In genomic region chr11:12735262-12735661, GRCh38 we compare ENCODE assay signal across 25 cellular contexts.
DNase-seq lines count a peak whose midpoint lies in the region; ATAC-seq, FAIRE-seq and TF ChIP-seq lines count a peak whose summit lies in the region.
"Had no signal": no experiment of that assay in that cellular context is flagged by ENCODE, and none has a peak within 500 bp of the region (broad histone marks: within the 10 kb centered on the region; RNA-seq: fewer than 3 reads in every experiment).

No MANE protein-coding gene starts in this region.

- H3F3A ChIP-seq in smooth muscle cell (ENCODE audit: low read depth) = peaks cover 20% of the 10 kb centered on the region

- peaks cover 2% of the 10 kb centered on the region for H3K36me3 Mint-ChIP-seq in mesothelial cell of epicardium

- H3K18ac ChIP-seq in IMR-90 (ENCODE audit: low read depth, low read length) = no peak overlapping the region

- H3K79me2 ChIP-seq in smooth muscle cell (ENCODE audit: low read depth) = peaks cover 100% of the 10 kb centered on the region

- no peaks in the 10 kb centered on the region for H3K9me3 ChIP-seq in IMR-90 (ENCODE audit: control insufficient read depth, insufficient read depth, low read length)
- H3K9me3 ChIP-seq in smooth muscle cell (replicated peaks; ENCODE audit: low read depth) = no peaks in the 10 kb centered on the region
- H3K9me3 ChIP-seq: BLaER1, SK-N-SH had no signal

- no peaks in the 10 kb centered on the region; the same call in 1 of the 2 replicates for H3K36me3 ChIP-seq in IMR-90 (ENCODE audit: control insufficient read depth, insufficient read depth, low read length)
- H3K36me3 ChIP-seq in smooth muscle cell (ENCODE audit: low read depth) = no peaks in the 10 kb centered on the region
- H3K36me3 ChIP-seq: BLaER1 had no signal

- no CpG with 5 or more reads among the region's 7 CpGs for WGBS in IMR-90 (ENCODE audit: extremely low coverage in 2 of 2, insufficient read length in 1 of 2), 2 experiments
- WGBS in smooth muscle cell (ENCODE audit: low lambda C conversion rate) = 68% methylated on average over 7 of the region's 7 CpGs

- CTCF ChIA-PET in IMR-90 (lab: Yijun Ruan, JAX) = interaction anchor here (0.6 kb wide), 1 partner anchor 325 kb away, joined by 4 read pairs; no protein-coding TSS in a partner anchor

- TF ChIP-seq CTCF in IMR-90 (conservative IDR thresholded peaks at IDR 0.05; ENCODE audit: low read depth, low read length) (no peak), mesothelial cell of epicardium (IDR thresholded peaks at IDR 0.05; ENCODE audit: unreplicated experiment) (no peak), smooth muscle cell (IDR thresholded peaks at IDR 0.05; ENCODE audit: borderline replicate concordance, insufficient read depth, poor library complexity, severe bottlenecking) (no peak)

- H3K27ac Mint-ChIP-seq in mesothelial cell of epicardium = peak overlapping the region; percentile 44
- H3K27ac Mint-ChIP-seq: CD4-positive, alpha-beta T cell had no signal

- in situ Hi-C loops in IMR-90 (cut with MboI; ENCODE audit: low sequenced_read_pairs) = no loop called here

- H3K4me3 Mint-ChIP-seq in mesothelial cell of epicardium = no peak overlapping the region
- H3K4me3 Mint-ChIP-seq: CD4-positive, alpha-beta T cell had no signal

- no peak overlapping the region for H3K14ac ChIP-seq in IMR-90 (replicated peaks; ENCODE audit: low read depth, low read length)

- no peak overlapping the region for H2BK20ac ChIP-seq in IMR-90 (ENCODE audit: low read depth, low read length)

- H2AFZ ChIP-seq in IMR-90 (replicated peaks; ENCODE audit: low read length, poor library complexity) (no peak overlapping the region), smooth muscle cell (ENCODE audit: low read depth) (no peak overlapping the region)

- H3K23ac ChIP-seq in IMR-90 (ENCODE audit: low read depth, low read length) = peak overlapping the region; percentile 56; the same call in 1 of the 2 replicates

- no peaks in the 10 kb centered on the region for H3K27me3 ChIP-seq in IMR-90 (ENCODE audit: control insufficient read depth, insufficient read depth, low read length)
- H3K27me3 ChIP-seq in smooth muscle cell (ENCODE audit: low read depth) = no peaks in the 10 kb centered on the region
- H3K27me3 ChIP-seq: BLaER1 had no signal

- no peak overlapping the region for H4K8ac ChIP-seq in IMR-90 (ENCODE audit: low read depth in 2 of 2, low read length in 2 of 2)

- BruUV-seq in IMR-90 (replicated peaks; lab: Mats Ljungman, UMichigan) = no TSS peak

- no peak overlapping the region for H3K27ac ChIP-seq in IMR-90 (ENCODE audit: insufficient read depth, low read length)
- peak overlapping the region; percentile 52 for H3K27ac ChIP-seq in smooth muscle cell (ENCODE audit: low read depth)
- H3K27ac ChIP-seq: BLaER1, RWPE1 had no signal

- peaks cover 35% of the 10 kb centered on the region for H3K9me1 ChIP-seq in IMR-90 (ENCODE audit: insufficient read depth, low read length)

- H3K4me2 ChIP-seq in IMR-90 (ENCODE audit: low read depth, low read length) (no peak overlapping the region), smooth muscle cell (peak overlapping the region; percentile 19)
- H3K4me2 ChIP-seq: BLaER1, SK-N-SH had no signal

- ATAC-seq in IMR-90 (ENCODE audit: low read depth) = no peak
- no peak for ATAC-seq in HG02981 (IDR thresholded peaks at IDR 0.05; ENCODE audit: unreplicated experiment)
- ATAC-seq: GM12878, HCT116, K562 had no signal

- H3K56ac ChIP-seq in IMR-90 (ENCODE audit: extremely low read depth, insufficient read depth, low read length) = no peak overlapping the region

- peaks cover 37 to 86% of the 10 kb centered on the region in 2 experiments for H3K79me1 ChIP-seq in IMR-90 (ENCODE audit: low read depth in 1 of 2, low read length in 2 of 2)

- H2BK5ac ChIP-seq in IMR-90 (ENCODE audit: low read depth, low read length, poor library complexity, severe bottlenecking) = no peak overlapping the region

- no peak overlapping the region for H3K4ac ChIP-seq in IMR-90 (ENCODE audit: low read depth, low read length)

- H2AK9ac ChIP-seq in IMR-90 (replicated peaks; ENCODE audit: low read depth, low read length, poor library complexity) = no peak overlapping the region

- no peaks in the 10 kb centered on the region for H3K27me3 Mint-ChIP-seq in mesothelial cell of epicardium (ENCODE audit: low read depth)

- no peak overlapping the region for H4K5ac ChIP-seq in IMR-90 (ENCODE audit: low read depth, low read length)

- H4K91ac ChIP-seq in IMR-90 (ENCODE audit: insufficient read depth, low read depth, low read length) = no peak overlapping the region

- DNase-seq in GM12892 (ENCODE audit: insufficient read length) (no peak), IMR-90 (no peak), mesothelial cell of epicardium (ENCODE audit: low spot score in 2 of 2, unreplicated experiment in 2 of 2) (no peak), smooth muscle cell (lab: John Stamatoyannopoulos, UW; ENCODE audit: unreplicated experiment) (no peak), amygdala (lab: John Stamatoyannopoulos, UW) (no peak), iPS-NIHi7 (ENCODE audit: extremely low spot score) (no peak)
- DNase-seq: CD4-positive, alpha-beta T cell; COR-L47; DMS79; GOT3; MM.1S; NCI-H1048; NCI-H1417 treated with DMSO at 0.1 percent for 48 hours; NCI-H187; NCI-H2107; NCI-H69; NK-92 treated with Interleukin-12 subunit alpha and Interleukin-12 subunit beta, amount 100 ng/mL, for 24 hours; SIG-M5; SK-N-SH had no signal

- H2BK15ac ChIP-seq in IMR-90 (ENCODE audit: low read depth, low read length) = no peak overlapping the region

- peaks cover 45% of the 10 kb centered on the region for H3K4me1 Mint-ChIP-seq in mesothelial cell of epicardium

- dilution Hi-C loops in IMR-90 (cut with HindIII; ENCODE audit: low sequenced_read_pairs, unreplicated experiment) = no loop called here

- H3K4me1 ChIP-seq in IMR-90 (ENCODE audit: control insufficient read depth, insufficient read depth, low read length) = peaks cover 11% of the 10 kb centered on the region
- peaks cover 32% of the 10 kb centered on the region for H3K4me1 ChIP-seq in smooth muscle cell (ENCODE audit: low read depth)
- H3K4me1 ChIP-seq: BLaER1 had no signal

- H4K20me1 ChIP-seq in IMR-90 (ENCODE audit: insufficient read depth, low read length) = peaks cover 90% of the 10 kb centered on the region
- H4K20me1 ChIP-seq in smooth muscle cell (ENCODE audit: low read depth) = peaks cover 99% of the 10 kb centered on the region
- H4K20me1 ChIP-seq: BLaER1 had no signal

- no peak for TF ChIP-seq RAD21 in IMR-90 (IDR thresholded peaks at IDR 0.05; ENCODE audit: low read length)

- H3K9ac ChIP-seq in IMR-90 (ENCODE audit: low read depth, low read length) (no peak overlapping the region), smooth muscle cell (ENCODE audit: low read depth) (no peak overlapping the region)
- H3K9ac ChIP-seq: BLaER1, SK-N-SH had no signal

- no peak overlapping the region for H3K4me3 ChIP-seq in IMR-90 (ENCODE audit: insufficient read depth, low read depth, low read length)
- H3K4me3 ChIP-seq in smooth muscle cell = no peak overlapping the region
- H3K4me3 ChIP-seq: BLaER1, GM12878, K562 had no signal

- TF ChIP-seq POLR2A in GM12892 (IDR thresholded peaks at IDR 0.05; ENCODE audit: low read depth, low read length) (no peak), IMR-90 (IDR thresholded peaks at IDR 0.05; ENCODE audit: low read depth, low read length) (no peak)

- intact Hi-C loops in IMR-90 (cut with micrococcal nuclease) = no loop called here

- peaks cover 1% of the 10 kb centered on the region for H3K9me3 Mint-ChIP-seq in mesothelial cell of epicardium

- POLR2A ChIA-PET in IMR-90 (lab: Charles Lee; ENCODE audit: unreplicated experiment) = no interaction called here

- peak; percentile 71 for FAIRE-seq in GM12892 (lab: Jason Lieb, UNC)
- FAIRE-seq: GM12878, K562 had no signal

- no peak overlapping the region for H2BK120ac ChIP-seq in IMR-90 (ENCODE audit: low read depth, low read length)

- no peak overlapping the region for H2AK5ac ChIP-seq in IMR-90 (ENCODE audit: low read depth, low read length)

TF ChIP-seq in IMR-90, 13 proteins besides CTCF, POLR2A, EP300 and RAD21:
- no peak for TF ChIP-seq RCOR1 (IDR thresholded peaks at IDR 0.05; ENCODE audit: insufficient replicate concordance, low read length)
- no peak for TF ChIP-seq CEBPB (IDR thresholded peaks at IDR 0.05; ENCODE audit: low read depth, low read length)
- no peak for TF ChIP-seq RFX5 (IDR thresholded peaks at IDR 0.05; ENCODE audit: low read depth, low read length)
- no peak for TF ChIP-seq NFE2L2 (IDR thresholded peaks at IDR 0.05; ENCODE audit: low read depth, low read length)
- TF ChIP-seq FOS (IDR thresholded peaks at IDR 0.05; ENCODE audit: low read depth, low read length) = no peak
- TF ChIP-seq, protein P1, sequence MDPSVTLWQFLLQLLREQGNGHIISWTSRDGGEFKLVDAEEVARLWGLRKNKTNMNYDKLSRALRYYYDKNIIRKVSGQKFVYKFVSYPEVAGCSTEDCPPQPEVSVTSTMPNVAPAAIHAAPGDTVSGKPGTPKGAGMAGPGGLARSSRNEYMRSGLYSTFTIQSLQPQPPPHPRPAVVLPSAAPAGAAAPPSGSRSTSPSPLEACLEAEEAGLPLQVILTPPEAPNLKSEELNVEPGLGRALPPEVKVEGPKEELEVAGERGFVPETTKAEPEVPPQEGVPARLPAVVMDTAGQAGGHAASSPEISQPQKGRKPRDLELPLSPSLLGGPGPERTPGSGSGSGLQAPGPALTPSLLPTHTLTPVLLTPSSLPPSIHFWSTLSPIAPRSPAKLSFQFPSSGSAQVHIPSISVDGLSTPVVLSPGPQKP (IDR thresholded peaks at IDR 0.05; ENCODE audit: borderline replicate concordance, low read depth, low read length) = no peak
- TF ChIP-seq USF2 (IDR thresholded peaks at IDR 0.05; ENCODE audit: low read depth, low read length) = no peak
- no peak for TF ChIP-seq MAZ (IDR thresholded peaks at IDR 0.05; ENCODE audit: borderline replicate concordance, low read depth, low read length)
- TF ChIP-seq CHD1 (IDR thresholded peaks at IDR 0.05; ENCODE audit: low read depth, low read length) = no peak
- no peak for TF ChIP-seq MXI1 (IDR thresholded peaks at IDR 0.05; ENCODE audit: borderline replicate concordance, low read depth, low read length)
- no peak for TF ChIP-seq SMC3 (IDR thresholded peaks at IDR 0.05; ENCODE audit: low read depth, low read length)
- TF ChIP-seq MAFK (IDR thresholded peaks at IDR 0.05; ENCODE audit: low read depth, low read length) = no peak
- no peak for TF ChIP-seq BHLHE40 (IDR thresholded peaks at IDR 0.05; ENCODE audit: low read depth, low read length)
